8 cellular contexts compared by ENCODE assay signal in the genomic region with DNA sequence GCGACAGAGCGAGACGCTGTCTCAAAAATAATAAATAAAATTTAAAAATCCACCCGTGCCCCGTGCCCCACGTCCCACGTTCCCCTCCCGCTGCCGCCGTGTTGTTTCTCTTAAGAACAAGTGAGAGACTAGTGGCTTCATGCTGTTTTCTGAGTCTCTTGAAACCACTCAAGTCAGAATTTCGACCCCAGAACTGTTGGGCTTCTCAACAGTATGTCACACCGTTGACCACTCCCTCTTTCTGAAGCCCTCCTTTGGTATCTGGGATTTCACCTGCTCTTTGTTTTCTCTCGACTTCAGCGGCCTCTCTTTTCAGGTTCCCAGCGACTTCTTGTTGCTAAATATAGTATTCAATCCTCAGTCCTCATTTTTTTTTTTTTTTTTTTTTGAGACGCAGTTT. TPM values are rescaled to one million over a fixed set of nuclear protein-coding genes. Genes with fewer than 3 reads are reported as not detected.
DNase-seq lines count a peak whose midpoint lies in the region; ATAC-seq and TF ChIP-seq lines count a peak whose summit lies in the region.

No MANE protein-coding gene starts in this region.

- DNase-seq in A673 (ENCODE audit: low spot score) (no peak), HL-60 (ENCODE audit: low read depth in 1 of 2, low spot score in 1 of 2) (no peak), MCF 10A (ENCODE audit: unreplicated experiment) (no peak), NCI-H82 (lab: John Stamatoyannopoulos, UW) (no peak), NCI-H526 treated with DMSO at 0.1 percent for 48 hours (lab: John Stamatoyannopoulos, UW) (no peak)
- no peak for DNase-seq in activated CD8-positive, alpha-beta memory T cell treated with anti-CD3 and anti-CD28 coated beads, Interleukin-2, amount 50 U/mL, for 48 hours

- intact Hi-C loops in A673 (cut with micrococcal nuclease; ENCODE audit: unreplicated experiment), result no loop called here
- intact Hi-C loops in MCF 10A (cut with micrococcal nuclease), result no loop called here

- POLR2A ChIA-PET in A673 (lab: Charles Lee; ENCODE audit: low non-redundant PET), result no interaction called here
- POLR2A ChIA-PET in MCF 10A (lab: Yijun Ruan, JAX), result interaction anchor here (1.1 to 2.0 kb wide), 3 partner anchors 24 to 201 kb away, joined by 3 to 19 read pairs (median 12); a partner anchor contains a TSS

- TF ChIP-seq CTCF in A673 (conservative IDR thresholded peaks at IDR 0.05; ENCODE audit: low read depth, low read length) (no peak), HL-60 (IDR thresholded peaks at IDR 0.05; ENCODE audit: insufficient read depth, low read length) (no peak), MCF 10A (IDR thresholded peaks at IDR 0.05; ENCODE audit: unreplicated experiment) (no peak)

- no peak overlapping the region for H3K27ac ChIP-seq in A673 (ENCODE audit: low read depth, low read length, poor library complexity, severe bottlenecking)
- peak overlapping the region; percentile 90; the same call in 1 of the 2 replicates for H3K27ac ChIP-seq in HL-60 (replicated peaks)

- CTCF ChIA-PET in A673 (lab: Charles Lee) (no interaction called here), MCF 10A (lab: Yijun Ruan, JAX) (no interaction called here)

- peak overlapping the region; percentile 70 for H3K9ac ChIP-seq in mucosa of stomach (ENCODE audit: low read length)

- BruUV-seq in A673 (replicated peaks; lab: Mats Ljungman, UMichigan), result no TSS peak
- no TSS peak for BruUV-seq in MCF 10A (replicated peaks; lab: Mats Ljungman, UMichigan)

- H3K4me3 ChIP-seq in A673 (ENCODE audit: low read depth, low read length, poor library complexity, severe bottlenecking), result peak overlapping the region; percentile 72
- peak overlapping the region; percentile 90 for H3K4me3 ChIP-seq in HL-60 (replicated peaks; ENCODE audit: insufficient read depth, low read length)
- peak overlapping the region; percentile 85 for H3K4me3 ChIP-seq in mucosa of stomach (ENCODE audit: low read length)

- H3K36me3 Mint-ChIP-seq in MCF 10A (ENCODE audit: insufficient read depth, unreplicated experiment), result peaks cover 32% of the 10 kb centered on the region

- peaks cover 4% of the 10 kb centered on the region for H3K4me1 ChIP-seq in A673 (ENCODE audit: insufficient read depth, low read length, poor library complexity, severe bottlenecking)
- H3K4me1 ChIP-seq in mucosa of stomach (ENCODE audit: control insufficient read depth, insufficient read depth, low read length), result peaks cover 5% of the 10 kb centered on the region

- peaks cover 6% of the 10 kb centered on the region for H3K4me1 Mint-ChIP-seq in MCF 10A (ENCODE audit: insufficient read depth, unreplicated experiment)

- H3K27ac Mint-ChIP-seq in MCF 10A (ENCODE audit: low read depth, unreplicated experiment), result peak overlapping the region; percentile 91

- ATAC-seq in HG03135 (IDR thresholded peaks at IDR 0.05; ENCODE audit: unreplicated experiment), result no peak

- no peaks in the 10 kb centered on the region for H3K9me3 Mint-ChIP-seq in MCF 10A (ENCODE audit: unreplicated experiment)

- H3K27me3 ChIP-seq in A673 (replicated peaks; ENCODE audit: insufficient read depth, low read depth, low read length, poor library complexity) (no peaks in the 10 kb centered on the region), HL-60 (ENCODE audit: insufficient read depth, poor library complexity, severe bottlenecking) (no peaks in the 10 kb centered on the region), mucosa of stomach (ENCODE audit: control insufficient read depth, insufficient read depth, low read length) (peaks cover 4% of the 10 kb centered on the region)

- H3K9me3 ChIP-seq in A673 (ENCODE audit: low read depth, low read length, poor library complexity, severe bottlenecking) (no peaks in the 10 kb centered on the region), mucosa of stomach (ENCODE audit: control insufficient read depth, low read length) (no peaks in the 10 kb centered on the region)

- peaks cover 7% of the 10 kb centered on the region for H3K36me3 ChIP-seq in A673 (ENCODE audit: insufficient read depth, low read length, poor library complexity, severe bottlenecking)
- H3K36me3 ChIP-seq in mucosa of stomach (ENCODE audit: control insufficient read depth, insufficient read depth, low read length), result peaks cover 5% of the 10 kb centered on the region

- peak overlapping the region; percentile 99 for H3K4me3 Mint-ChIP-seq in MCF 10A (ENCODE audit: unreplicated experiment)

- no peaks in the 10 kb centered on the region for H3K27me3 Mint-ChIP-seq in MCF 10A (ENCODE audit: insufficient read depth, unreplicated experiment)

RNA-seq across cellular contexts. Expression of a gene that starts 1.0 kb away (rescaled TPM):
- 46.8 and 49.3 TPM in 2 replicates for total RNA-seq in A673 (2021)
- 34.4 and 41.3 TPM in 2 replicates for total RNA-seq in MCF 10A (2022)

RNA-seq across cellular contexts. Expression of a gene that starts 24.7 kb away (rescaled TPM):
- total RNA-seq in A673 (2021) (50.1 and 55.3 TPM in 2 replicates), MCF 10A (2022) (91.5 and 123 TPM in 2 replicates)

RNA-seq across cellular contexts. Expression of a gene that starts 34.2 kb away (rescaled TPM):
- total RNA-seq in A673 (2021), result 1.3 and 2.3 TPM in 2 replicates
- total RNA-seq in MCF 10A (2022), result 0.21 TPM in 1 of 2 replicates, not detected in the other

RNA-seq across cellular contexts. Expression of a gene that starts 37.0 kb away (rescaled TPM):
- total RNA-seq in A673 (2021), result 33.8 and 37.0 TPM in 2 replicates
- total RNA-seq in MCF 10A (2022), result 58.6 and 83.5 TPM in 2 replicates
